Comparison of ENCODE assay signal across 28 cellular contexts in genomic region chr7:158247758-158248487, GRCh38.
"Had no signal": no experiment of that assay in that cellular context is flagged by ENCODE, and none has a peak within 500 bp of the region (broad histone marks: within the 10 kb centered on the region; RNA-seq: fewer than 3 reads in every experiment).

No MANE protein-coding gene starts in this region.

- H3K9me3 Mint-ChIP-seq: type B pancreatic cell had no signal

- FAIRE-seq: astrocyte, islet of Langerhans, TTC549 had no signal

- ATAC-seq: heart right ventricle; left lung; mucosa of descending colon; psoas muscle; stimulated activated naive CD8-positive, alpha-beta T cell treated with anti-CD3 and anti-CD28 coated beads, Interleukin-15, Interleukin-2, amounts not matched to agents 100 U/mL and 50 U/mL, for 24 hours had no signal

- DNase-seq: activated CD4-positive, alpha-beta T cell treated with anti-CD3 and anti-CD28 coated beads, Interleukin-2, amount 10 ng/mL, durations not matched to agents 24 days and 14 days; activated CD4-positive, CD25-positive, alpha-beta regulatory T cell treated with anti-CD3 and anti-CD28 coated beads, Interleukin-2, amount 50 U/mL, for 72 hours; activated gamma-delta T cell treated with Interleukin-2 at 50 U/mL for 16 hours; activated naive CD4-positive, alpha-beta T cell treated with anti-CD3 and anti-CD28 coated beads, Interleukin-2, amount 50 U/mL, for 16 hours; amniotic stem cell; brain microvascular endothelial cell; caudate nucleus; esophagus squamous epithelium; foreskin melanocyte; heart right ventricle; mesendoderm; mucosa of descending colon; nephron progenitor cell; stimulated activated CD4-positive, alpha-beta T cell treated with anti-CD3 and anti-CD28 coated beads, Interleukin-12 subunit alpha, Interleukin-12 subunit beta, amount 100 ng/mL, for 4 hours; stimulated activated CD4-positive, alpha-beta T cell treated with anti-CD3 and anti-CD28 coated beads, Interleukin-4, amount 100 ng/mL, for 1 hour; stimulated activated naive CD8-positive, alpha-beta T cell treated with anti-CD3 and anti-CD28 coated beads, Interleukin-15, Interleukin-2, amounts not matched to agents 100 U/mL and 50 U/mL, for 24 hours; T-helper 9 cell; WERI-Rb-1 had no signal

- H3K36me3 ChIP-seq: brain microvascular endothelial cell, esophagus squamous epithelium, heart right ventricle, left lung, neutrophil, WERI-Rb-1 had no signal

- H3K27me3 Mint-ChIP-seq: activated CD4-positive, alpha-beta T cell treated with anti-CD3 and anti-CD28 coated beads, Interleukin-2, amount 10 ng/mL, durations not matched to agents 24 days and 14 days; type B pancreatic cell had no signal

- H3K4me3 ChIP-seq: esophagus squamous epithelium, heart right ventricle, left lung, lung, mucosa of descending colon, psoas muscle, SK-N-MC had no signal

- H3K27ac ChIP-seq: brain microvascular endothelial cell, esophagus squamous epithelium, heart right ventricle, left lung, neutrophil, psoas muscle, SK-N-MC, WERI-Rb-1 had no signal

- H3K4me1 ChIP-seq: esophagus squamous epithelium, heart right ventricle, left lung, psoas muscle had no signal

- H3K36me3 Mint-ChIP-seq: type B pancreatic cell had no signal

- H3K27ac Mint-ChIP-seq: activated CD4-positive, alpha-beta T cell treated with anti-CD3 and anti-CD28 coated beads, Interleukin-2, amount 10 ng/mL, durations not matched to agents 24 days and 14 days; activated T-helper 1 cell treated with anti-CD3 and anti-CD28 coated beads, Interleukin-12 subunit alpha, Interleukin-12 subunit beta, Interleukin-2, Interleukin-4 antibody, amounts not matched to agents 30 ng/mL and 10 ng/mL and 1 ng/mL, durations not matched to agents 14 hours and 24 hours and 36 hours; nephron progenitor cell; type B pancreatic cell had no signal

- H3K9me3 ChIP-seq: esophagus squamous epithelium, mucosa of descending colon, neutrophil, psoas muscle had no signal

- H3K4me1 Mint-ChIP-seq: activated CD4-positive, alpha-beta T cell treated with anti-CD3 and anti-CD28 coated beads, Interleukin-2, amount 10 ng/mL, durations not matched to agents 24 days and 14 days; nephron progenitor cell had no signal

- H3K27me3 ChIP-seq: brain microvascular endothelial cell, left lung, neutrophil had no signal

- H3K4me3 Mint-ChIP-seq: activated CD4-positive, alpha-beta T cell treated with anti-CD3 and anti-CD28 coated beads, Interleukin-2, amount 10 ng/mL, durations not matched to agents 24 days and 14 days; activated T-helper 1 cell treated with anti-CD3 and anti-CD28 coated beads, Interleukin-12 subunit alpha, Interleukin-12 subunit beta, Interleukin-2, Interleukin-4 antibody, amounts not matched to agents 30 ng/mL and 10 ng/mL and 1 ng/mL, durations not matched to agents 14 hours and 24 hours and 36 hours; nephron progenitor cell; type B pancreatic cell had no signal
